13 cellular contexts compared by ENCODE assay signal in the genomic region with DNA sequence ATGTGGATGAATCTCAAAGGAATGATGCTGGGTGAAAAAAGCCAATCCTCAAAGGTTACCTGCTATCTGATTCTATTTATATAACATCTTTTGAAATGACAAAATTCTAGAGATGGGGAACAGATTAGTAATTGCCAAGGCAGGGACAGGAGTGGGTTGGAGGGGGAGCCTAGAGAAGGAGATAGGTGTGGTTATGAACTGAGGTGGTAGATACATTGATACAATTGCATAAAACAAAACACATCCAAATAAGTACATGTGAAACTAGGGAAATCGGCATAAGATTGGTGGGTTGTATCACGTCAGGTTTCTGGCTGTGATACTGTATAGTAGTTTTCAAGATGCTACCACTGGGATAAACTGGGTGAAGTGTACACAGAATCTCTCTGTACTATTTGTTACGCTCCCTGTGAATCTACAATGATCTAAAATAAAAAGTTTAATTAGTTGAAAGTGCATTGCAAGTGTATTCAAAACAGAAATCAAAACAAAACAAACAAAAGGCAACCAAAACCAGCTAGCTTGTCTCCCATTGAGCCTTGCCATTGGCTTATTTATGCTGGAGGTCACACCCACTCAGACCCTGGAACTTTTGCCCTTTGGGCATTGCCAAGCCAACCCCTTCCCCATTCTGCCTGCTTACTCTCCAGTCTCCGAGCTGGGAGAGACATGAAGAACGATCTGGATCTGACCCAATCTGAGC. TPM values are rescaled to one million over a fixed set of nuclear protein-coding genes. Genes with fewer than 3 reads are reported as not detected.
DNase-seq lines count a peak whose midpoint lies in the region; ATAC-seq, FAIRE-seq and TF ChIP-seq lines count a peak whose summit lies in the region.
"Had no signal": no experiment of that assay in that cellular context is flagged by ENCODE, and none has a peak within 500 bp of the region (broad histone marks: within the 10 kb centered on the region; RNA-seq: fewer than 3 reads in every experiment).

No MANE protein-coding gene starts in this region.

- no peaks in the 10 kb centered on the region; the same call in 1 of the 2 replicates for H3K79me1 ChIP-seq in H1 (ENCODE audit: low read depth, low read length)
- H3K79me1 ChIP-seq in mesenchymal stem cell (replicated peaks; ENCODE audit: low read length, poor library complexity, severe bottlenecking), result no peaks in the 10 kb centered on the region

- POLR2A ChIA-PET in CD4-positive, alpha-beta T cell (lab: Charles Lee), result interaction anchor here (0.7 to 1.9 kb wide), 5 partner anchors 9 to 42 kb away, joined by 3 to 10 read pairs (median 4); partner anchors contain the start of gene PPP1R16B
- POLR2A ChIA-PET in H1 (lab: Charles Lee; ENCODE audit: partially characterized antibody), result interaction anchor here (1.1 to 2.0 kb wide), 2 partner anchors 7 to 10 kb away, joined by 4 to 6 read pairs; no protein-coding TSS in a partner anchor

- H2BK20ac ChIP-seq in H1 (ENCODE audit: low read length), result no peak overlapping the region

- H3K18ac ChIP-seq in H1 (ENCODE audit: extremely low read depth, low read length), result no peak overlapping the region
- no peak overlapping the region for H3K18ac ChIP-seq in mesenchymal stem cell (ENCODE audit: low read depth in 1 of 2, low read length in 2 of 2)

- H3K27ac ChIP-seq in CD4-positive, alpha-beta T cell (ENCODE audit: low read depth, low read length), result no peak overlapping the region
- H3K27ac ChIP-seq in H1 (ENCODE audit: low read depth, low read length) (no peak overlapping the region), mesenchymal stem cell (ENCODE audit: low read length, poor library complexity, severe bottlenecking) (no peak overlapping the region)
- H3K27ac ChIP-seq: GM23248 had no signal

- peak; percentile 63 for ATAC-seq in CD4-positive, alpha-beta T cell (ENCODE audit: poor library complexity)
- peak; percentile 88 to 89 for ATAC-seq in activated T-cell treated with anti-CD3 and anti-CD28 coated beads, Interleukin-2, amount 50 U/mL, for 4 hours
- ATAC-seq in HG03469 (IDR thresholded peaks at IDR 0.05; ENCODE audit: unreplicated experiment), result no peak
- ATAC-seq: left lobe of liver had no signal

- H2BK15ac ChIP-seq in H1 (ENCODE audit: low read length), result no peak overlapping the region
- no peak overlapping the region for H2BK15ac ChIP-seq in mesenchymal stem cell (ENCODE audit: low read depth, poor library complexity, severe bottlenecking)

- H3K9me3 Mint-ChIP-seq in CD4-positive, alpha-beta T cell, result no peaks in the 10 kb centered on the region
- H3K9me3 Mint-ChIP-seq in activated T-cell treated with anti-CD3 and anti-CD28 coated beads, Interleukin-2, amount 50 U/mL, for 4 hours, result no peaks in the 10 kb centered on the region
- no peaks in the 10 kb centered on the region for H3K9me3 Mint-ChIP-seq in mesothelial cell of epicardium
- H3K9me3 Mint-ChIP-seq: dendritic cell treated with granulocyte-macrophage colony-stimulating factor and Interleukin-4, amounts not matched to agents 40 ng/mL and 50 ng/mL, for 4 days had no signal

- intact Hi-C loops in CD4-positive, alpha-beta T cell (cut with DNase I, micrococcal nuclease), result no loop called here

- no peaks in the 10 kb centered on the region for H4K20me1 ChIP-seq in H1 (replicated peaks in 1 of 2; ENCODE audit: control insufficient read depth in 1 of 2, insufficient read depth in 2 of 2, low read length in 2 of 2)

- no peak overlapping the region for H3K56ac ChIP-seq in H1 (replicated peaks; ENCODE audit: insufficient read length, low read depth, low read length)

- H3K4me1 ChIP-seq in H1 (replicated peaks in 1 of 4; ENCODE audit: control insufficient read depth in 3 of 4, insufficient read depth in 4 of 4, low read length in 3 of 4), result peaks cover 0 to 6% (median 1%) of the 10 kb centered on the region in 4 experiments; a peak in 1 of 7 replicates
- H3K4me1 ChIP-seq in mesenchymal stem cell (ENCODE audit: control insufficient read depth, insufficient read depth, low read depth, low read length), result no peaks in the 10 kb centered on the region

- H3K4me2 ChIP-seq in H1 (ENCODE audit: insufficient read depth in 1 of 2, low read depth in 2 of 2, low read length in 2 of 2), result no peak overlapping the region
- no peak overlapping the region for H3K4me2 ChIP-seq in mesenchymal stem cell (ENCODE audit: low read length, poor library complexity, severe bottlenecking)

- H3K9me3 ChIP-seq in CD4-positive, alpha-beta T cell (ENCODE audit: control insufficient read depth, low read length), result no peaks in the 10 kb centered on the region
- H3K9me3 ChIP-seq in H1 (ENCODE audit: insufficient read depth in 2 of 2, low read depth in 1 of 2, low read length in 1 of 2) (no peaks in the 10 kb centered on the region), mesenchymal stem cell (ENCODE audit: control insufficient read depth, low read length) (no peaks in the 10 kb centered on the region)

- WGBS in H1 (ENCODE audit: extremely low coverage in 1 of 2, insufficient coverage in 1 of 2, insufficient read length in 1 of 2, insufficient replicate concordance in 2 of 2, low coverage in 1 of 2, low lambda C conversion rate in 2 of 2, missing lambda C conversion rate in 1 of 2), 2 experiments, result 83% methylated on average over 5 of the region's 5 CpGs; no CpG with 5 or more reads in 1 of the 2 experiments
- WGBS in mesenchymal stem cell, result 78% methylated on average over 4 of the region's 5 CpGs

- peak overlapping the region; percentile 55 for H3K27ac Mint-ChIP-seq in CD4-positive, alpha-beta T cell
- no peak overlapping the region for H3K27ac Mint-ChIP-seq in mesothelial cell of epicardium
- H3K27ac Mint-ChIP-seq: dendritic cell treated with granulocyte-macrophage colony-stimulating factor and Interleukin-4, amounts not matched to agents 40 ng/mL and 50 ng/mL, for 4 days had no signal

- H3K23ac ChIP-seq in H1 (ENCODE audit: insufficient read length) (no peak overlapping the region), mesenchymal stem cell (ENCODE audit: low read length in 2 of 2) (no peak overlapping the region)

- H3K4me3 Mint-ChIP-seq in CD4-positive, alpha-beta T cell, result peak overlapping the region; percentile 16
- H3K4me3 Mint-ChIP-seq in activated T-cell treated with anti-CD3 and anti-CD28 coated beads, Interleukin-2, amount 50 U/mL, for 4 hours, result peak overlapping the region; percentile 20
- no peak overlapping the region for H3K4me3 Mint-ChIP-seq in mesothelial cell of epicardium
- H3K4me3 Mint-ChIP-seq: dendritic cell treated with granulocyte-macrophage colony-stimulating factor and Interleukin-4, amounts not matched to agents 40 ng/mL and 50 ng/mL, for 4 days had no signal

- H4K91ac ChIP-seq in H1 (replicated peaks; ENCODE audit: insufficient read length, low read length) (no peak overlapping the region), mesenchymal stem cell (ENCODE audit: low read length) (no peak overlapping the region)

- H3K4me3 ChIP-seq in H1 (ENCODE audit: extremely low read depth in 1 of 4, insufficient read depth in 2 of 4, low read depth in 3 of 4, low read length in 4 of 4) (no peak overlapping the region), mesenchymal stem cell (ENCODE audit: insufficient read depth in 1 of 2, low read depth in 1 of 2, low read length in 2 of 2) (no peak overlapping the region)
- H3K4me3 ChIP-seq: GM23248 had no signal

- H3K27me3 Mint-ChIP-seq in CD4-positive, alpha-beta T cell, result no peaks in the 10 kb centered on the region
- no peaks in the 10 kb centered on the region for H3K27me3 Mint-ChIP-seq in activated T-cell treated with anti-CD3 and anti-CD28 coated beads, Interleukin-2, amount 50 U/mL, for 4 hours (ENCODE audit: low read depth)
- peaks cover 16% of the 10 kb centered on the region for H3K27me3 Mint-ChIP-seq in mesothelial cell of epicardium (ENCODE audit: low read depth)
- H3K27me3 Mint-ChIP-seq: dendritic cell treated with granulocyte-macrophage colony-stimulating factor and Interleukin-4, amounts not matched to agents 40 ng/mL and 50 ng/mL, for 4 days had no signal

- H3K79me2 ChIP-seq in H1 (ENCODE audit: control insufficient read depth in 1 of 2, insufficient read depth in 2 of 2, low read length in 2 of 2), result no peaks in the 10 kb centered on the region

- H2BK120ac ChIP-seq in H1 (replicated peaks; ENCODE audit: low read depth, low read length), result no peak overlapping the region
- no peak overlapping the region for H2BK120ac ChIP-seq in mesenchymal stem cell (ENCODE audit: low read depth, low read length)

- DNase-seq in CD4-positive, alpha-beta T cell, result no peak
- DNase-seq in GM13976 (ENCODE audit: low spot score) (peak; percentile 48), H1 (ENCODE audit: low read depth in 1 of 2, low spot score in 2 of 2) (no peak), NCI-H69 (lab: John Stamatoyannopoulos, UW) (no peak), mesothelial cell of epicardium (ENCODE audit: low spot score in 2 of 2, unreplicated experiment in 2 of 2) (no peak), mesenchymal stem cell (no peak)
- no peak for DNase-seq in activated T-cell treated with anti-CD3 and anti-CD28 coated beads, Interleukin-2, amount 50 U/mL, for 4 hours
- DNase-seq: GM23248, NCI-H1417 treated with DMSO at 0.1 percent for 48 hours had no signal

- H2AK5ac ChIP-seq in H1 (ENCODE audit: low read depth, low read length) (no peak overlapping the region), mesenchymal stem cell (ENCODE audit: low read length, severe bottlenecking) (no peak overlapping the region)

- no peak for TF ChIP-seq CTCF in CD4-positive, alpha-beta T cell (IDR thresholded peaks at IDR 0.05)
- TF ChIP-seq CTCF in GM13976 (IDR thresholded peaks at IDR 0.05; ENCODE audit: borderline replicate concordance, control extremely low read depth, extremely low read depth, insufficient read depth, missing control alignments), result no peak
- TF ChIP-seq CTCF in H1 (IDR thresholded peaks at IDR 0.05; ENCODE audit: control extremely low read depth in 1 of 3, insufficient read depth in 1 of 3, low read depth in 1 of 3, low read length in 3 of 3), result no peak
- TF ChIP-seq CTCF in mesothelial cell of epicardium (IDR thresholded peaks at IDR 0.05; ENCODE audit: unreplicated experiment), result no peak

- H4K8ac ChIP-seq in H1 (ENCODE audit: extremely low read depth, insufficient read depth, low read length) (no peak overlapping the region), mesenchymal stem cell (ENCODE audit: low read length) (no peak overlapping the region)

- CTCF ChIA-PET in CD4-positive, alpha-beta T cell (lab: Charles Lee), result interaction anchor here (1.0 kb wide), 1 partner anchor 18 kb away, joined by 3 read pairs; no protein-coding TSS in a partner anchor
- CTCF ChIA-PET in H1 (lab: Charles Lee; ENCODE audit: partially characterized antibody), result interaction anchor here (0.8 to 2.2 kb wide), 4 partner anchors 12 to 61 kb away, joined by 3 to 8 read pairs (median 4); no protein-coding TSS in a partner anchor

- no peaks in the 10 kb centered on the region for H3K23me2 ChIP-seq in H1 (ENCODE audit: low read depth, low read length)

- no peak overlapping the region for H4K5ac ChIP-seq in H1 (ENCODE audit: insufficient read length, low read depth, low read length)

- no peak for FAIRE-seq in H1 (lab: Jason Lieb, UNC)

- H3K4ac ChIP-seq in H1 (replicated peaks; ENCODE audit: insufficient read length, low read depth, low read length), result no peak overlapping the region
- H3K4ac ChIP-seq in mesenchymal stem cell (ENCODE audit: low read depth in 1 of 2, low read length in 2 of 2), result no peak overlapping the region

- 0 out of 2 replicates have a peak overlapping the region, but pooled peaks have one; percentile 19 for H2BK12ac ChIP-seq in H1 (ENCODE audit: low read depth, low read length)
- no peak overlapping the region for H2BK12ac ChIP-seq in mesenchymal stem cell (ENCODE audit: low read length in 2 of 2)

- no peak overlapping the region for H2BK5ac ChIP-seq in H1 (ENCODE audit: low read depth, low read length)
- H2BK5ac ChIP-seq in mesenchymal stem cell (ENCODE audit: low read depth, low read length, poor library complexity, severe bottlenecking), result no peak overlapping the region

- H3K36me3 ChIP-seq in H1 (ENCODE audit: control insufficient read depth in 2 of 4, insufficient read depth in 4 of 4, low read length in 3 of 4) (no peaks in the 10 kb centered on the region), mesenchymal stem cell (ENCODE audit: control insufficient read depth in 1 of 2, insufficient read depth in 2 of 2, low read depth in 1 of 2, low read length in 2 of 2) (peaks cover 0 to 2% of the 10 kb centered on the region in 2 experiments)

- peaks cover 67% of the 10 kb centered on the region for H3K36me3 Mint-ChIP-seq in CD4-positive, alpha-beta T cell (ENCODE audit: low read depth)
- peaks cover 38% of the 10 kb centered on the region for H3K36me3 Mint-ChIP-seq in activated T-cell treated with anti-CD3 and anti-CD28 coated beads, Interleukin-2, amount 50 U/mL, for 4 hours (ENCODE audit: insufficient read depth)
- H3K36me3 Mint-ChIP-seq in mesothelial cell of epicardium, result no peaks in the 10 kb centered on the region

- peaks cover 74% of the 10 kb centered on the region for H3K4me1 Mint-ChIP-seq in CD4-positive, alpha-beta T cell (ENCODE audit: low read depth)
- peaks cover 61% of the 10 kb centered on the region for H3K4me1 Mint-ChIP-seq in activated T-cell treated with anti-CD3 and anti-CD28 coated beads, Interleukin-2, amount 50 U/mL, for 4 hours (ENCODE audit: low read depth)
- H3K4me1 Mint-ChIP-seq in mesothelial cell of epicardium, result no peaks in the 10 kb centered on the region

- no peak for TF ChIP-seq POLR2A in H1 (IDR thresholded peaks at IDR 0.05; ENCODE audit: control extremely low read depth in 1 of 2, low read depth in 2 of 2, low read length in 2 of 2)

- H3K9ac ChIP-seq in H1 (replicated peaks in 1 of 4; ENCODE audit: extremely low read depth in 1 of 4, low read depth in 3 of 4, low read length in 3 of 4) (no peak overlapping the region), mesenchymal stem cell (ENCODE audit: low read length) (no peak overlapping the region)
- H3K9ac ChIP-seq: GM23248 had no signal

- H3K27me3 ChIP-seq in CD4-positive, alpha-beta T cell (ENCODE audit: control insufficient read depth, insufficient read depth, low read length), result no peaks in the 10 kb centered on the region
- no peaks in the 10 kb centered on the region for H3K27me3 ChIP-seq in H1 (replicated peaks in 1 of 4; ENCODE audit: control insufficient read depth in 3 of 4, extremely low read depth in 1 of 4, insufficient read depth in 3 of 4, low read length in 3 of 4)
- H3K27me3 ChIP-seq in mesenchymal stem cell (ENCODE audit: control insufficient read depth in 1 of 2, insufficient read depth in 1 of 2, low read length in 2 of 2), result peaks cover 16 to 38% of the 10 kb centered on the region in 2 experiments

- H3K14ac ChIP-seq in H1 (ENCODE audit: insufficient read length) (no peak overlapping the region), mesenchymal stem cell (ENCODE audit: low read length in 2 of 2) (no peak overlapping the region)

- in situ Hi-C loops in GM13976 (cut with MboI; ENCODE audit: low sequenced_read_pairs, unreplicated experiment), result no loop called here

- TF ChIP-seq EP300 in H1 (IDR thresholded peaks at IDR 0.05; ENCODE audit: borderline replicate concordance in 1 of 2, low read depth in 2 of 2, low read length in 2 of 2), result no peak

- TF ChIP-seq RAD21 in H1 (IDR thresholded peaks at IDR 0.05 in 1 of 2, conservative IDR thresholded peaks at IDR 0.05 in 1 of 2; ENCODE audit: low read depth in 2 of 2, low read length in 2 of 2), result no peak

- no peak overlapping the region for H2AFZ ChIP-seq in H1 (ENCODE audit: low read length)
- H2AFZ ChIP-seq in mesenchymal stem cell (ENCODE audit: low read depth, low read length), result no peak overlapping the region
- H2AFZ ChIP-seq: GM23248 had no signal

RNA-seq across cellular contexts. Expression of gene PPP1R16B, which starts 27.8 kb away (rescaled TPM):
- 10 to 100 TPM; 87.6 to 91.1 TPM for total RNA-seq in CD4-positive, alpha-beta T cell
- 100 to 1,000 TPM; 148 to 163 (median 160) TPM for total RNA-seq in activated T-cell treated with anti-CD3 and anti-CD28 coated beads, Interleukin-2, amount 50 U/mL, for 4 hours
- 8.9 and 9.7 TPM in 2 replicates for total RNA-seq in H1 (2021; fragmentation: NEBNext Ultra II Directional; extraction: Animal tissue kit (Norgen Biotek cat#: 25700))
- 2.6 and 3.8 TPM in 2 replicates for polyA plus RNA-seq in H1 (2011; rRNA removed)
- polyA plus RNA-seq in H1 (2011; cell fraction: cytosol; rRNA removed), result 3.9 TPM
- 7.3 TPM for polyA plus RNA-seq in H1 (2011; cell fraction: nucleus; rRNA removed)
- polyA plus RNA-seq in H1 (2012, experiment 1 of 2), result 3.3 to 4.7 TPM (median 4.1 TPM) in 4 replicates
- polyA plus RNA-seq in H1 (2012, experiment 2 of 2), result 5.1 TPM
- 7.4 TPM for polyA plus RNA-seq in H1 (2013, experiment 1 of 2)
- 7.5 TPM for polyA plus RNA-seq in H1 (2013, experiment 2 of 2)
- polyA minus RNA-seq in H1 (2011; rRNA and poly(A)+ RNA removed), result 7.7 and 10.3 TPM in 2 replicates
- 3.9 TPM for polyA minus RNA-seq in H1 (2011; cell fraction: cytosol; rRNA and poly(A)+ RNA removed)
- 3.4 TPM for polyA minus RNA-seq in H1 (2011; cell fraction: nucleus; rRNA and poly(A)+ RNA removed)
- total RNA-seq in mesothelial cell of epicardium, result 0.04 TPM in 1 of 3 replicates, not detected in the others
- not detected for polyA plus RNA-seq in mesenchymal stem cell (2013, experiment 1 of 2)
- not detected for polyA plus RNA-seq in mesenchymal stem cell (2013, experiment 2 of 2)
- total RNA-seq: GM23248 had no signal
- polyA plus RNA-seq: BJ, GM23248 had no signal
